Comparison of ENCODE assay signal across 2 cellular contexts in the genomic region with DNA sequence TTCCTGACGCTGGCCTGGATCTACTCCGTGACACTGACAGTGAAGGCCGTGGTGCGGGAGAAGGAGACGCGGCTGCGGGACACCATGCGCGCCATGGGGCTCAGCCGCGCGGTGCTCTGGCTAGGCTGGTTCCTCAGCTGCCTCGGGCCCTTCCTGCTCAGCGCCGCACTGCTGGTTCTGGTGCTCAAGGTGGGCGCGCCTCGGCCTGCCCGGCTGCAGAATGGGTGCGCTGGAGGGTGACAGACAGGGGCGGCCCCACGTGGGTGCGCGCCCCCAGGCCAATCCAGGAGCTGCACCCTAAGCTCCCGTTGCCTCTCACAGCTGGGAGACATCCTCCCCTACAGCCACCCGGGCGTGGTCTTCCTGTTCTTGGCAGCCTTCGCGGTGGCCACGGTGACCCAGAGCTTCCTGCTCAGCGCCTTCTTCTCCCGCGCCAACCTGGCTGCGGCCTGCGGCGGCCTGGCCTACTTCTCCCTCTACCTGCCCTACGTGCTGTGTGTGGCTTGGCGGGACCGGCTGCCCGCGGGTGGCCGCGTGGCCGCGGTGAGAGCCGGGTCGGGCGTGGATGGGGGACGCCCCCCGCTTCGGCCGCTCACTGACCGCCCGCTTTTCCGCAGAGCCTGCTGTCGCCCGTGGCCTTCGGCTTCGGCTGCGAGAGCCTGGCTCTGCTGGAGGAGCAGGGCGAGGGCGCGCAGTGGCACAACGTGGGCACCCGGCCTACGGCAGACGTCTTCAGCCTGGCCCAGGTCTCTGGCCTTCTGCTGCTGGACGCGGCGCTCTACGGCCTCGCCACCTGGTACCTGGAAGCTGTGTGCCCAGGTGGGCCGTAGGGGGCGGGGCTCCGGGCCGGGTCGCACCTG.
TF ChIP-seq lines count a peak whose summit lies in the region.

No MANE protein-coding gene starts in this region.

TF ChIP-seq in GM12891, 5 proteins besides CTCF, POLR2A, EP300 and RAD21:
- no peak for TF ChIP-seq SPI1 (IDR thresholded peaks at IDR 0.05; ENCODE audit: low read depth, low read length)
- TF ChIP-seq PAX5 (IDR thresholded peaks at IDR 0.05; ENCODE audit: insufficient read depth, low read length, severe bottlenecking), result no peak
- TF ChIP-seq POU2F2 (IDR thresholded peaks at IDR 0.05; ENCODE audit: low read depth, low read length), result no peak
- TF ChIP-seq POLR2AphosphoS5 (IDR thresholded peaks at IDR 0.05; ENCODE audit: low read depth, low read length), result no peak
- no peak for TF ChIP-seq TAF1 (IDR thresholded peaks at IDR 0.05; ENCODE audit: low read depth, low read length)

TF ChIP-seq in HepG2, 621 proteins besides CTCF, POLR2A, EP300 and RAD21 (continues in another document):
- TF ChIP-seq ZHX2 (IDR thresholded peaks at IDR 0.05; ENCODE audit: low read depth) (peak; percentile 41; the same call in 1 of the 2 replicates), ZHX2 (CRISPR knock-in tag; IDR thresholded peaks at IDR 0.05; ENCODE audit: borderline replicate concordance) (no peak), RXRA (CRISPR knock-in tag; IDR thresholded peaks at IDR 0.05) (peak; percentile 19; the same call in 1 of the 2 replicates), CBX2 (IDR thresholded peaks at IDR 0.05; ENCODE audit: low read depth, low read length) (no peak), CBX2 (CRISPR knock-in tag; IDR thresholded peaks at IDR 0.05; ENCODE audit: low read depth) (no peak), ZFX (CRISPR knock-in tag; IDR thresholded peaks at IDR 0.05; ENCODE audit: low read depth) (0 out of 2 replicates have a peak, but pooled peaks have one; percentile 6), RBM39 (IDR thresholded peaks at IDR 0.05; ENCODE audit: low read depth, low read length, poor library complexity, severe bottlenecking) (no peak), IRX3 (CRISPR knock-in tag; IDR thresholded peaks at IDR 0.05; ENCODE audit: borderline replicate concordance, low read depth) (no peak), PLSCR1 (CRISPR knock-in tag; IDR thresholded peaks at IDR 0.05; ENCODE audit: borderline replicate concordance) (no peak), ZBTB38 (CRISPR knock-in tag; IDR thresholded peaks at IDR 0.05) (peak; percentile 76), MNT (IDR thresholded peaks at IDR 0.05) (no peak), PRMT3 (CRISPR knock-in tag; IDR thresholded peaks at IDR 0.05; ENCODE audit: borderline replicate concordance, low read depth) (no peak), ZNF629 (CRISPR knock-in tag; conservative IDR thresholded peaks at IDR 0.05) (peak; percentile 97), RFX3 (CRISPR knock-in tag; IDR thresholded peaks at IDR 0.05) (no peak), HOXA3 (CRISPR knock-in tag; IDR thresholded peaks at IDR 0.05) (peak; percentile 73), ZMYM3 (CRISPR knock-in tag; IDR thresholded peaks at IDR 0.05) (peak; percentile 91), ADNP (CRISPR knock-in tag; IDR thresholded peaks at IDR 0.05) (peak; percentile 84), GFI1 (CRISPR knock-in tag; IDR thresholded peaks at IDR 0.05; ENCODE audit: borderline replicate concordance) (no peak), CERS6 (CRISPR knock-in tag; IDR thresholded peaks at IDR 0.05) (no peak), ZFP82 (CRISPR knock-in tag; IDR thresholded peaks at IDR 0.05; ENCODE audit: borderline replicate concordance) (no peak), SRF (IDR thresholded peaks at IDR 0.05; ENCODE audit: low read depth, low read length) (no peak), PAWR (CRISPR knock-in tag; IDR thresholded peaks at IDR 0.05; ENCODE audit: borderline replicate concordance) (no peak), ZEB1 (IDR thresholded peaks at IDR 0.05; ENCODE audit: insufficient replicate concordance, low read depth) (no peak), MXD4 (CRISPR knock-in tag; IDR thresholded peaks at IDR 0.05) (no peak), ZNF234 (CRISPR knock-in tag; conservative IDR thresholded peaks at IDR 0.05) (no peak), POGZ (CRISPR knock-in tag; IDR thresholded peaks at IDR 0.05) (no peak), ZNF777 (CRISPR knock-in tag; IDR thresholded peaks at IDR 0.05) (0 out of 2 replicates have a peak, but pooled peaks have one; percentile 1), AGO2 (optimal IDR thresholded peaks at IDR 0.05; ENCODE audit: low read depth, low read length) (no peak), YEATS4 (CRISPR knock-in tag; IDR thresholded peaks at IDR 0.05; ENCODE audit: borderline replicate concordance) (peak; percentile 10; the same call in 1 of the 2 replicates), KLF12 (CRISPR knock-in tag; IDR thresholded peaks at IDR 0.05; ENCODE audit: borderline replicate concordance) (no peak), SNAPC2 (CRISPR knock-in tag; IDR thresholded peaks at IDR 0.05) (no peak), BCLAF1 (IDR thresholded peaks at IDR 0.05) (no peak)
- TF ChIP-seq, protein P1, sequence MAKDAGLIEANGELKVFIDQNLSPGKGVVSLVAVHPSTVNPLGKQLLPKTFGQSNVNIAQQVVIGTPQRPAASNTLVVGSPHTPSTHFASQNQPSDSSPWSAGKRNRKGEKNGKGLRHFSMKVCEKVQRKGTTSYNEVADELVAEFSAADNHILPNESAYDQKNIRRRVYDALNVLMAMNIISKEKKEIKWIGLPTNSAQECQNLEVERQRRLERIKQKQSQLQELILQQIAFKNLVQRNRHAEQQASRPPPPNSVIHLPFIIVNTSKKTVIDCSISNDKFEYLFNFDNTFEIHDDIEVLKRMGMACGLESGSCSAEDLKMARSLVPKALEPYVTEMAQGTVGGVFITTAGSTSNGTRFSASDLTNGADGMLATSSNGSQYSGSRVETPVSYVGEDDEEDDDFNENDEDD (CRISPR knock-in tag; IDR thresholded peaks at IDR 0.05; ENCODE audit: borderline replicate concordance), result no peak
- TF ChIP-seq, protein P2, sequence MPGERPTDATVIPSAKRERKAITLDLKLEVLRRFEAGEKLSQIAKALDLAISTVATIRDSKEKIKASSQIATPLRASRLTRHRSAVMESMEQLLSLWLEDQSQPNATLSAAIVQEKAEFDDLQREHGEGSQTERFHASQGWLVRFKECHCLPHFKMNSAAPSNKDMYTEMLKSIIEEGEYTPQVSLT (CRISPR knock-in tag; IDR thresholded peaks at IDR 0.05; ENCODE audit: borderline replicate concordance, low read depth), result no peak
- TF ChIP-seq, protein P3, sequence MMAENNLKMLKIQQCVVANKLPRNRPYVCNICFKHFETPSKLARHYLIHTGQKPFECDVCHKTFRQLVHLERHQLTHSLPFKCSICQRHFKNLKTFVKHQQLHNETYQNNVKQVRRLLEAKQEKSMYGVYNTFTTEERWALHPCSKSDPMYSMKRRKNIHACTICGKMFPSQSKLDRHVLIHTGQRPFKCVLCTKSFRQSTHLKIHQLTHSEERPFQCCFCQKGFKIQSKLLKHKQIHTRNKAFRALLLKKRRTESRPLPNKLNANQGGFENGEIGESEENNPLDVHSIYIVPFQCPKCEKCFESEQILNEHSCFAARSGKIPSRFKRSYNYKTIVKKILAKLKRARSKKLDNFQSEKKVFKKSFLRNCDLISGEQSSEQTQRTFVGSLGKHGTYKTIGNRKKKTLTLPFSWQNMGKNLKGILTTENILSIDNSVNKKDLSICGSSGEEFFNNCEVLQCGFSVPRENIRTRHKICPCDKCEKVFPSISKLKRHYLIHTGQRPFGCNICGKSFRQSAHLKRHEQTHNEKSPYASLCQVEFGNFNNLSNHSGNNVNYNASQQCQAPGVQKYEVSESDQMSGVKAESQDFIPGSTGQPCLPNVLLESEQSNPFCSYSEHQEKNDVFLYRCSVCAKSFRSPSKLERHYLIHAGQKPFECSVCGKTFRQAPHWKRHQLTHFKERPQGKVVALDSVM (CRISPR knock-in tag; IDR thresholded peaks at IDR 0.05), result no peak
- TF ChIP-seq, protein P4, sequence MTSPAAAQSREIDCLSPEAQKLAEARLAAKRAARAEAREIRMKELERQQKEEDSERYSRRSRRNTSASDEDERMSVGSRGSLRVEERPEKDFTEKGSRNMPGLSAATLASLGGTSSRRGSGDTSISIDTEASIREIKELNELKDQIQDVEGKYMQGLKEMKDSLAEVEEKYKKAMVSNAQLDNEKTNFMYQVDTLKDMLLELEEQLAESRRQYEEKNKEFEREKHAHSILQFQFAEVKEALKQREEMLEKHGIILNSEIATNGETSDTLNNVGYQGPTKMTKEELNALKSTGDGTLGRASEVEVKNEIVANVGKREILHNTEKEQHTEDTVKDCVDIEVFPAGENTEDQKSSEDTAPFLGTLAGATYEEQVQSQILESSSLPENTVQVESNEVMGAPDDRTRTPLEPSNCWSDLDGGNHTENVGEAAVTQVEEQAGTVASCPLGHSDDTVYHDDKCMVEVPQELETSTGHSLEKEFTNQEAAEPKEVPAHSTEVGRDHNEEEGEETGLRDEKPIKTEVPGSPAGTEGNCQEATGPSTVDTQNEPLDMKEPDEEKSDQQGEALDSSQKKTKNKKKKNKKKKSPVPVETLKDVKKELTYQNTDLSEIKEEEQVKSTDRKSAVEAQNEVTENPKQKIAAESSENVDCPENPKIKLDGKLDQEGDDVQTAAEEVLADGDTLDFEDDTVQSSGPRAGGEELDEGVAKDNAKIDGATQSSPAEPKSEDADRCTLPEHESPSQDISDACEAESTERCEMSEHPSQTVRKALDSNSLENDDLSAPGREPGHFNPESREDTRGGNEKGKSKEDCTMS (CRISPR knock-in tag; conservative IDR thresholded peaks at IDR 0.05), result no peak
